In genomic region chr12:3398196-3398789, GRCh38 we compare ENCODE assay signal across 18 cellular contexts.
A peak's percentile ranks its signal among the peaks of the same experiment; 100 is the strongest.
DNase-seq lines count a peak whose midpoint lies in the region; ATAC-seq and TF ChIP-seq lines count a peak whose summit lies in the region.
"Had no signal": no experiment of that assay in that cellular context is flagged by ENCODE, and none has a peak within 500 bp of the region (broad histone marks: within the 10 kb centered on the region; RNA-seq: fewer than 3 reads in every experiment).

No MANE protein-coding gene starts in this region.

- intact Hi-C loops in left lung (cut with DNase I), result no loop called here

- peak overlapping the region; percentile 100 for H3K23ac ChIP-seq in trophoblast cell (ENCODE audit: low read length)

- H3K4me3 ChIP-seq in NT2/D1 (ENCODE audit: insufficient read length, low read depth) (peak overlapping the region; percentile 52), trophoblast cell (ENCODE audit: low read depth, low read length) (peak overlapping the region; percentile 32), left lung (no peak overlapping the region)
- H3K4me3 ChIP-seq: BLaER1 had no signal

- no peaks in the 10 kb centered on the region for H3K79me2 ChIP-seq in trophoblast cell (ENCODE audit: control insufficient read depth, insufficient read depth, low read length, poor library complexity)

- peak overlapping the region; percentile 82 for H3K4me3 Mint-ChIP-seq in glutamatergic neuron (ENCODE audit: unreplicated experiment)
- H3K4me3 Mint-ChIP-seq: brain; dendritic cell treated with granulocyte-macrophage colony-stimulating factor and Interleukin-4, amounts not matched to agents 40 ng/mL and 50 ng/mL, for 4 days had no signal

- no peak overlapping the region for H2AK5ac ChIP-seq in trophoblast cell (ENCODE audit: low read length)

- H2BK12ac ChIP-seq in trophoblast cell (ENCODE audit: low read length), result no peak overlapping the region

- peaks cover 9% of the 10 kb centered on the region for H3K36me3 Mint-ChIP-seq in glutamatergic neuron (ENCODE audit: unreplicated experiment)
- H3K36me3 Mint-ChIP-seq: activated naive CD4-positive, alpha-beta T cell treated with anti-CD3 and anti-CD28 coated beads, Interleukin-2, amount 50 U/mL, for 72 hours; brain had no signal

- peak; percentile 46 for DNase-seq in GM13976 (ENCODE audit: low spot score)
- no peak for DNase-seq in NT2/D1 (ENCODE audit: low read depth, low spot score)
- DNase-seq in glutamatergic neuron, result no peak
- no peak for DNase-seq in trophoblast cell
- DNase-seq in stimulated activated CD8-positive, alpha-beta memory T cell treated with anti-CD3 and anti-CD28 coated beads, Interleukin-4, amount 100 ng/mL, for 48 hours, result no peak
- DNase-seq in left lung, result no peak
- DNase-seq in T-helper 2 cell, result no peak
- DNase-seq: activated CD4-positive, alpha-beta T cell treated with anti-CD3 and anti-CD28 coated beads, Interleukin-2, amount 50 U/mL, for 1 hour; activated T-cell treated with anti-CD3 and anti-CD28 coated beads for 4 hours; DMS 273 treated with DMSO at 0.1 percent for 48 hours; NCI-H1417 had no signal

- peak overlapping the region; percentile 30 for H4K12ac ChIP-seq in trophoblast cell (ENCODE audit: low read depth, low read length)

- H3K27ac Mint-ChIP-seq in glutamatergic neuron (ENCODE audit: unreplicated experiment), result no peak overlapping the region
- H3K27ac Mint-ChIP-seq: activated naive CD4-positive, alpha-beta T cell treated with anti-CD3 and anti-CD28 coated beads, Interleukin-2, amount 50 U/mL, for 72 hours; brain; dendritic cell treated with granulocyte-macrophage colony-stimulating factor and Interleukin-4, amounts not matched to agents 40 ng/mL and 50 ng/mL, for 4 days had no signal

- H3K18ac ChIP-seq in trophoblast cell (ENCODE audit: low read length), result no peak overlapping the region

- H3K14ac ChIP-seq in trophoblast cell (ENCODE audit: low read length), result no peak overlapping the region

- no peak overlapping the region for H4K91ac ChIP-seq in trophoblast cell (ENCODE audit: low read depth, low read length)

- H2BK120ac ChIP-seq in trophoblast cell (ENCODE audit: insufficient read depth, low read length, poor library complexity), result no peak overlapping the region

- no peak overlapping the region for H2BK5ac ChIP-seq in trophoblast cell (ENCODE audit: low read depth, low read length, poor library complexity)

- H3K9me3 Mint-ChIP-seq in glutamatergic neuron (ENCODE audit: unreplicated experiment), result peaks cover 9% of the 10 kb centered on the region

- H3K9ac ChIP-seq in NT2/D1 (ENCODE audit: insufficient read length, low read depth), result peak overlapping the region; percentile 37
- no peak overlapping the region for H3K9ac ChIP-seq in trophoblast cell (ENCODE audit: low read length)
- H3K9ac ChIP-seq: BLaER1 had no signal

- TF ChIP-seq CTCF in GM13976 (IDR thresholded peaks at IDR 0.05; ENCODE audit: borderline replicate concordance, control extremely low read depth, extremely low read depth, insufficient read depth, missing control alignments), result no peak
- no peak for TF ChIP-seq CTCF in glutamatergic neuron (IDR thresholded peaks at IDR 0.05; ENCODE audit: partially characterized antibody, unreplicated experiment)
- no peak for TF ChIP-seq CTCF in left lung (IDR thresholded peaks at IDR 0.05)

- H3K4ac ChIP-seq in trophoblast cell (ENCODE audit: low read depth, low read length), result no peak overlapping the region

- H3K9me3 ChIP-seq in NT2/D1 (ENCODE audit: insufficient read depth, low read length), result peaks cover 21% of the 10 kb centered on the region
- H3K9me3 ChIP-seq in trophoblast cell (ENCODE audit: insufficient read depth, low read depth, low read length), result no peaks in the 10 kb centered on the region
- H3K9me3 ChIP-seq in left lung, result no peaks in the 10 kb centered on the region

- H2AFZ ChIP-seq in trophoblast cell (ENCODE audit: insufficient read depth, low read length, poor library complexity), result no peak overlapping the region

- H3K27me3 ChIP-seq in NT2/D1 (ENCODE audit: insufficient read depth, insufficient read length) (no peaks in the 10 kb centered on the region), trophoblast cell (ENCODE audit: insufficient read depth, low read length) (no peaks in the 10 kb centered on the region), left lung (peaks cover 0 to 19% of the 10 kb centered on the region in 2 donors)
- H3K27me3 ChIP-seq: BLaER1 had no signal

- no CpG with 5 or more reads among the region's 6 CpGs for WGBS in trophoblast cell (ENCODE audit: extremely low coverage, insufficient coverage, insufficient read length)

- H3K79me1 ChIP-seq in trophoblast cell (ENCODE audit: low read length), result no peaks in the 10 kb centered on the region

- H3K27me3 Mint-ChIP-seq in glutamatergic neuron (ENCODE audit: unreplicated experiment), result no peaks in the 10 kb centered on the region

- H3K36me3 ChIP-seq in NT2/D1 (ENCODE audit: insufficient read depth, insufficient read length, low read length) (no peaks in the 10 kb centered on the region), trophoblast cell (ENCODE audit: control insufficient read depth in 1 of 2, insufficient read depth in 2 of 2, low read length in 2 of 2) (no peaks in the 10 kb centered on the region), left lung (no peaks in the 10 kb centered on the region)
- H3K36me3 ChIP-seq: BLaER1 had no signal

- H3K4me2 ChIP-seq in trophoblast cell (ENCODE audit: low read length), result peak overlapping the region; percentile 50
- H3K4me2 ChIP-seq: BLaER1 had no signal

- H3K4me1 ChIP-seq in NT2/D1 (ENCODE audit: insufficient read depth, insufficient read length), result no peaks in the 10 kb centered on the region
- no peaks in the 10 kb centered on the region for H3K4me1 ChIP-seq in trophoblast cell (ENCODE audit: control insufficient read depth in 1 of 2, insufficient read depth in 2 of 2, low read length in 2 of 2)
- no peaks in the 10 kb centered on the region for H3K4me1 ChIP-seq in left lung
- H3K4me1 ChIP-seq: BLaER1 had no signal

- no peaks in the 10 kb centered on the region for H3K4me1 Mint-ChIP-seq in glutamatergic neuron (ENCODE audit: low read depth, unreplicated experiment)

- no peak for ATAC-seq in GM18519 (IDR thresholded peaks at IDR 0.05; ENCODE audit: low FRiP score, unreplicated experiment)
- ATAC-seq in left lung, result no peak
- ATAC-seq: left lobe of liver, SK-N-SH treated with all-trans-retinoic acid at 6 μM for 48 hours had no signal

- H3K27ac ChIP-seq in trophoblast cell (ENCODE audit: low read depth, low read length) (no peak overlapping the region), left lung (no peak overlapping the region)
- H3K27ac ChIP-seq: BLaER1 had no signal

- in situ Hi-C loops in GM13976 (cut with MboI; ENCODE audit: low sequenced_read_pairs, unreplicated experiment), result no loop called here

- H4K8ac ChIP-seq in trophoblast cell (ENCODE audit: low read depth, low read length), result no peak overlapping the region

Comparison
In these comparisons a context has a peak if more than half of its experiments do, and no peak if none do; other contexts are left out.
1. H3K4me3 ChIP-seq: peak in NT2/D1 (single experiment) and trophoblast cell (single experiment); none in left lung (0 of 2).